27 cellular contexts compared by ENCODE assay signal in genomic region chr2:152400607-152401214, GRCh38.
DNase-seq lines count a peak whose midpoint lies in the region; ATAC-seq, FAIRE-seq and TF ChIP-seq lines count a peak whose summit lies in the region.
"Had no signal": no experiment of that assay in that cellular context is flagged by ENCODE, and none has a peak within 500 bp of the region (broad histone marks: within the 10 kb centered on the region; RNA-seq: fewer than 3 reads in every experiment).

No MANE protein-coding gene starts in this region.

- BruUV-seq in MCF 10A (replicated peaks; lab: Mats Ljungman, UMichigan), result no TSS peak
- no TSS peak for BruUV-seq in GM12878 (replicated peaks; lab: Mats Ljungman, UMichigan)

- peak overlapping the region; percentile 17 for H3K27ac Mint-ChIP-seq in MCF 10A (ENCODE audit: low read depth, unreplicated experiment)
- H3K27ac Mint-ChIP-seq: activated CD4-positive, alpha-beta T cell treated with anti-CD3 and anti-CD28 coated beads, Interleukin-2, amount 10 ng/mL, durations not matched to agents 7 days and 5 days had no signal

- SMC1A ChIA-PET in GM12878 (lab: Charles Lee; ENCODE audit: uncharacterized antibody, unreplicated experiment), result interaction anchor here (0.6 to 1.6 kb wide), 2 partner anchors 10 to 231 kb away, joined by 3 read pairs; no protein-coding TSS in a partner anchor

- H3K4me1 ChIP-seq in breast epithelium (no peaks in the 10 kb centered on the region), GM12878 (ENCODE audit: control insufficient read depth, insufficient read depth, low read length) (peaks cover under 1% of the 10 kb centered on the region), foreskin keratinocyte (peaks cover 21% of the 10 kb centered on the region), esophagus muscularis mucosa (peaks cover 30 to 67% (median 48%) of the 10 kb centered on the region in 4 donors)

- no peaks in the 10 kb centered on the region for H3K27me3 ChIP-seq in breast epithelium
- H3K27me3 ChIP-seq in GM12878 (replicated peaks in 1 of 2; ENCODE audit: control insufficient read depth in 2 of 2, insufficient read depth in 2 of 2, low read length in 1 of 2), result no peaks in the 10 kb centered on the region
- H3K27me3 ChIP-seq in foreskin keratinocyte, result no peaks in the 10 kb centered on the region
- no peaks in the 10 kb centered on the region for H3K27me3 ChIP-seq in esophagus muscularis mucosa
- H3K27me3 ChIP-seq: body of pancreas, gastroesophageal sphincter, hepatocyte, pancreas, spleen, uterus had no signal

- H3K9ac ChIP-seq in GM12878 (ENCODE audit: control insufficient read depth, insufficient read depth, low read length), result no peak overlapping the region

- no peak overlapping the region for H3K4me3 Mint-ChIP-seq in MCF 10A (ENCODE audit: unreplicated experiment)
- H3K4me3 Mint-ChIP-seq: activated CD4-positive, alpha-beta T cell treated with anti-CD3 and anti-CD28 coated beads, Interleukin-2, amount 10 ng/mL, durations not matched to agents 7 days and 5 days had no signal

- ATAC-seq in GM12878, result peak; percentile 36
- ATAC-seq in foreskin keratinocyte, result peak; percentile 57
- no peak for ATAC-seq in GM19452 (IDR thresholded peaks at IDR 0.05; ENCODE audit: unreplicated experiment)
- ATAC-seq: body of pancreas, gastroesophageal sphincter, left colon had no signal

- CTCF ChIA-PET in MCF 10A (lab: Yijun Ruan, JAX) (no interaction called here), GM12878 (lab: Yijun Ruan, JAX) (no interaction called here)

- no peak for TF ChIP-seq CTCF in MCF 10A (IDR thresholded peaks at IDR 0.05; ENCODE audit: unreplicated experiment)
- TF ChIP-seq CTCF in breast epithelium (IDR thresholded peaks at IDR 0.05), result no peak
- no peak for TF ChIP-seq CTCF in GM12878 (IDR thresholded peaks at IDR 0.05 in 2 of 3, conservative IDR thresholded peaks at IDR 0.05 in 1 of 3; ENCODE audit: control insufficient read depth in 2 of 3, extremely low read depth in 1 of 3, insufficient read depth in 1 of 3, low read depth in 3 of 3, low read length in 3 of 3)
- no peak for TF ChIP-seq CTCF in foreskin keratinocyte (conservative IDR thresholded peaks at IDR 0.05)
- no peak for TF ChIP-seq CTCF in esophagus muscularis mucosa (IDR thresholded peaks at IDR 0.05)

- H3K9me3 ChIP-seq in breast epithelium, result no peaks in the 10 kb centered on the region
- no peaks in the 10 kb centered on the region for H3K9me3 ChIP-seq in GM12878 (replicated peaks; ENCODE audit: control insufficient read depth, insufficient read depth, low read length)
- no peaks in the 10 kb centered on the region for H3K9me3 ChIP-seq in esophagus muscularis mucosa
- H3K9me3 ChIP-seq: body of pancreas, gastroesophageal sphincter, pancreas, spleen, uterus had no signal

- H3K36me3 ChIP-seq in breast epithelium (no peaks in the 10 kb centered on the region), GM12878 (ENCODE audit: control insufficient read depth in 2 of 2, insufficient read depth in 2 of 2, low read length in 1 of 2) (no peaks in the 10 kb centered on the region), esophagus muscularis mucosa (no peaks in the 10 kb centered on the region)
- H3K36me3 ChIP-seq: gastroesophageal sphincter, pancreas, spleen, uterus, WERI-Rb-1 had no signal

- H3K4me3 ChIP-seq in breast epithelium, result no peak overlapping the region
- H3K4me3 ChIP-seq in GM12878, result no peak overlapping the region
- no peak overlapping the region for H3K4me3 ChIP-seq in esophagus muscularis mucosa
- H3K4me3 ChIP-seq: body of pancreas, gastroesophageal sphincter, hepatocyte, pancreas, spleen, uterus had no signal

- in situ Hi-C loops in GM12878 (cut with MboI), result no loop called here

- TF ChIP-seq RAD21 in GM12878 (IDR thresholded peaks at IDR 0.05; ENCODE audit: insufficient read depth, low read depth, low read length), result no peak

- H2AFZ ChIP-seq in GM12878 (ENCODE audit: control insufficient read depth, low read depth, low read length), result no peak overlapping the region
- H2AFZ ChIP-seq: hepatocyte had no signal

- TF ChIP-seq EP300 in GM12878 (IDR thresholded peaks at IDR 0.05; ENCODE audit: borderline replicate concordance in 1 of 2, control insufficient read depth in 1 of 2, low read depth in 2 of 2, low read length in 2 of 2) (no peak), esophagus muscularis mucosa (IDR thresholded peaks at IDR 0.05) (no peak)

- H3K36me3 Mint-ChIP-seq in MCF 10A (ENCODE audit: insufficient read depth, unreplicated experiment), result peaks cover 5% of the 10 kb centered on the region

- 50% methylated on average over 2 of the region's 2 CpGs for WGBS in GM12878 (ENCODE audit: insufficient coverage, insufficient replicate concordance, low lambda C conversion rate, missing lambda C conversion rate)
- 83% methylated on average over 2 of the region's 2 CpGs for WGBS in esophagus muscularis mucosa

- RAD21 ChIA-PET in GM12878 (lab: Charles Lee; ENCODE audit: unreplicated experiment), result interaction anchor here (0.9 kb wide), 1 partner anchor 64 kb away, joined by 3 read pairs; no protein-coding TSS in a partner anchor

- POLR2A ChIA-PET in MCF 10A (lab: Yijun Ruan, JAX), result interaction anchor here (1.1 kb wide), 1 partner anchor 15 kb away, joined by 3 read pairs; no protein-coding TSS in a partner anchor
- POLR2A ChIA-PET in GM12878 (lab: Charles Lee), result no interaction called here

- no peak overlapping the region for H3K4me2 ChIP-seq in GM12878 (ENCODE audit: control insufficient read depth, insufficient read depth)
- H3K4me2 ChIP-seq: hepatocyte had no signal

- H3K4me1 Mint-ChIP-seq in MCF 10A (ENCODE audit: insufficient read depth, unreplicated experiment), result peaks cover 62% of the 10 kb centered on the region

- no peaks in the 10 kb centered on the region for H3K79me2 ChIP-seq in GM12878 (ENCODE audit: control insufficient read depth, insufficient read depth, low read length)

- FAIRE-seq in GM12878 (lab: Jason Lieb, UNC), result no peak
- FAIRE-seq: pancreas had no signal

- no peak overlapping the region for H3K27ac ChIP-seq in breast epithelium
- no peak overlapping the region for H3K27ac ChIP-seq in GM12878 (ENCODE audit: control insufficient read depth, insufficient read depth)
- no peak overlapping the region for H3K27ac ChIP-seq in foreskin keratinocyte
- H3K27ac ChIP-seq in esophagus muscularis mucosa (replicated peaks in 1 of 4), result no peak overlapping the region
- H3K27ac ChIP-seq: gastroesophageal sphincter, hepatocyte, pancreas, spleen, uterus, WERI-Rb-1 had no signal

- TF ChIP-seq POLR2A in breast epithelium (IDR thresholded peaks at IDR 0.05) (no peak), GM12878 (IDR thresholded peaks at IDR 0.05; ENCODE audit: low read depth, low read length) (no peak), esophagus muscularis mucosa (IDR thresholded peaks at IDR 0.05; ENCODE audit: low read depth) (no peak)

- DNase-seq in MCF 10A (ENCODE audit: unreplicated experiment) (peak; percentile 29), breast epithelium (ENCODE audit: low spot score in 2 of 2) (no peak), GM12878 (ENCODE audit: low read depth, low spot score) (no peak), foreskin keratinocyte (peak in 1 of 2 donors; percentile 59), esophagus muscularis mucosa (ENCODE audit: extremely low spot score) (no peak), NOMO-1 (lab: John Stamatoyannopoulos, UW; ENCODE audit: unreplicated experiment in 2 of 2) (no peak)
- DNase-seq in NK-92 treated with Interleukin-12 subunit alpha and Interleukin-12 subunit beta, amount 100 ng/mL, for 24 hours (lab: John Stamatoyannopoulos, UW), result no peak
- DNase-seq: 8988T; activated CD4-positive, alpha-beta T cell treated with anti-CD3 and anti-CD28 coated beads, Interleukin-2, amount 10 ng/mL, durations not matched to agents 7 days and 5 days; activated naive CD4-positive, alpha-beta T cell; activated T-cell treated with anti-CD3 and anti-CD28 coated beads, Interleukin-2, amount 50 U/mL, for 48 hours; body of pancreas; effector CD4-positive, alpha-beta T cell; erythroblast; KG1; left colon; NCI-H146; NCI-H510A; OCI-M1; pancreas; SHP77; spleen; uterus; WERI-Rb-1 had no signal

- intact Hi-C loops in MCF 10A (cut with micrococcal nuclease) (no loop called here), breast epithelium (cut with DNase I; ENCODE audit: low total_unique reads) (no loop called here), GM12878 (cut with micrococcal nuclease; ENCODE audit: unreplicated experiment) (no loop called here), esophagus muscularis mucosa (cut with DNase I) (no loop called here)

- H4K20me1 ChIP-seq in GM12878 (ENCODE audit: control insufficient read depth, insufficient read depth), result no peaks in the 10 kb centered on the region

- H3K9me3 Mint-ChIP-seq in MCF 10A (ENCODE audit: unreplicated experiment), result no peaks in the 10 kb centered on the region
- H3K9me3 Mint-ChIP-seq: activated CD4-positive, alpha-beta T cell treated with anti-CD3 and anti-CD28 coated beads, Interleukin-2, amount 10 ng/mL, durations not matched to agents 7 days and 5 days had no signal

- no peaks in the 10 kb centered on the region for H3K27me3 Mint-ChIP-seq in MCF 10A (ENCODE audit: insufficient read depth, unreplicated experiment)

TF ChIP-seq in GM12878, 131 proteins besides CTCF, POLR2A, EP300 and RAD21 (continues in another document):
- TF ChIP-seq IRF4 (IDR thresholded peaks at IDR 0.05; ENCODE audit: low read depth, low read length) (no peak), NBN (IDR thresholded peaks at IDR 0.05) (no peak), ATF2 (IDR thresholded peaks at IDR 0.05; ENCODE audit: low read length) (no peak), FOXK2 (IDR thresholded peaks at IDR 0.05) (no peak), YY1 (IDR thresholded peaks at IDR 0.05; ENCODE audit: low read depth, low read length) (no peak), RBBP5 (conservative IDR thresholded peaks at IDR 0.05) (no peak)
- TF ChIP-seq, protein P1, sequence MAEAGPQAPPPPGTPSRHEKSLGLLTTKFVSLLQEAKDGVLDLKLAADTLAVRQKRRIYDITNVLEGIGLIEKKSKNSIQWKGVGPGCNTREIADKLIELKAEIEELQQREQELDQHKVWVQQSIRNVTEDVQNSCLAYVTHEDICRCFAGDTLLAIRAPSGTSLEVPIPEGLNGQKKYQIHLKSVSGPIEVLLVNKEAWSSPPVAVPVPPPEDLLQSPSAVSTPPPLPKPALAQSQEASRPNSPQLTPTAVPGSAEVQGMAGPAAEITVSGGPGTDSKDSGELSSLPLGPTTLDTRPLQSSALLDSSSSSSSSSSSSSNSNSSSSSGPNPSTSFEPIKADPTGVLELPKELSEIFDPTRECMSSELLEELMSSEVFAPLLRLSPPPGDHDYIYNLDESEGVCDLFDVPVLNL (IDR thresholded peaks at IDR 0.05; ENCODE audit: low read depth, low read length), result no peak
